ENCODE assay signal across 20 cellular contexts in the genomic region with DNA sequence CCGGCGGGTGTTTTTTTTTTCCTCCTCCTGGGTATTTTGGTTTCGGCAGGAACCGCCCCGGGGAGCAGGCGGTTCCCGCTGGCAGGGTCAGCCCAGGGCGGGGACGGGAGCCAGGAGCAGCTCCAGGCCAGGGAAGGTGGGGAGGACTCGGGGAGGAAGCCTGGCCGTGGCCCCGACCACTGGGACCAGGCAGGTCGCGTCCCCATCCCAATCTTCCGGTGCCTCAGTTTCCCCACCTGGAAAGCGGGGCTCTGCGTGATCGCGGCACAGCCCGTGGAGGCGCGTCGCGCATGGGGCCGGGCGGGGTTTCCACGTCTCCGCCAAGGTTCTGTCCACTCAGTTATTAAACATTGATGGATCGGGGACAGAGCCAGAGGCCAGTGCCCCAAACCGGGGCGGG. TPM values are rescaled to one million over a fixed set of nuclear protein-coding genes. Genes with fewer than 3 reads are reported as not detected.
DNase-seq lines count a peak whose midpoint lies in the region; ATAC-seq, FAIRE-seq and TF ChIP-seq lines count a peak whose summit lies in the region.
"Had no signal": no experiment of that assay in that cellular context is flagged by ENCODE, and none has a peak within 500 bp of the region (broad histone marks: within the 10 kb centered on the region; RNA-seq: fewer than 3 reads in every experiment).

No MANE protein-coding gene starts in this region.

- FAIRE-seq in HepG2 (lab: Jason Lieb, UNC) (no peak), GM12891 (lab: Jason Lieb, UNC) (no peak)

- BruUV-seq in HepG2 (replicated peaks; lab: Mats Ljungman, UMichigan) = no TSS peak

- H3K4me2 ChIP-seq in HepG2 (ENCODE audit: low read depth, low read length) = no peak overlapping the region

- TF ChIP-seq RAD21 in liver (IDR thresholded peaks at IDR 0.05) (peak in 1 of 2 donors; percentile 16), HepG2 (CRISPR knock-in tag; IDR thresholded peaks at IDR 0.05) (no peak)

- in situ Hi-C loops in HepG2 (cut with HindIII; ENCODE audit: extremely low pct_ligation_motif_present, low pct_unique_long_range_greater_than_20kb) = loop anchor here (25.0 kb wide), 1 partner anchor 115 kb away; a partner anchor contains a TSS

- no peaks in the 10 kb centered on the region for H3K9me3 ChIP-seq in liver (ENCODE audit: control insufficient read depth in 4 of 4, low read length in 3 of 4)
- no peaks in the 10 kb centered on the region for H3K9me3 ChIP-seq in HepG2 (ENCODE audit: low read length)
- H3K9me3 ChIP-seq in heart right ventricle = no peaks in the 10 kb centered on the region
- H3K9me3 ChIP-seq in psoas muscle = no peaks in the 10 kb centered on the region
- H3K9me3 ChIP-seq in aorta (ENCODE audit: control insufficient read depth, low read length) = no peaks in the 10 kb centered on the region

- POLR2A ChIA-PET in HepG2 (lab: Yijun Ruan, JAX) = interaction anchor here (1.4 kb wide), 1 partner anchor 38 kb away, joined by 3 read pairs; no protein-coding TSS in a partner anchor

- no peaks in the 10 kb centered on the region for H3K27me3 ChIP-seq in liver (ENCODE audit: control insufficient read depth in 4 of 4, insufficient read depth in 4 of 4, low read length in 3 of 4)
- peaks cover 0 to 10% of the 10 kb centered on the region in 2 experiments; a peak in 3 of 5 replicates for H3K27me3 ChIP-seq in HepG2 (ENCODE audit: control insufficient read depth in 1 of 2, insufficient read depth in 2 of 2, low read length in 2 of 2)
- H3K27me3 ChIP-seq in heart right ventricle = peaks cover 0 to 8% (median 0%) of the 10 kb centered on the region in 7 donors
- no peaks in the 10 kb centered on the region for H3K27me3 ChIP-seq in psoas muscle (ENCODE audit: insufficient read depth in 3 of 3, low read length in 2 of 3)
- no peaks in the 10 kb centered on the region for H3K27me3 ChIP-seq in aorta (ENCODE audit: control insufficient read depth in 1 of 2, insufficient read depth in 2 of 2, low read length in 1 of 2)

- TF ChIP-seq CTCF in liver (IDR thresholded peaks at IDR 0.05; ENCODE audit: low read depth, low read length, missing input control) = no peak
- no peak for TF ChIP-seq CTCF in HepG2 (CRISPR knock-in tag; IDR thresholded peaks at IDR 0.05)
- TF ChIP-seq CTCF in heart right ventricle (IDR thresholded peaks at IDR 0.05) = no peak
- TF ChIP-seq CTCF in psoas muscle (IDR thresholded peaks at IDR 0.05) = no peak

- no peaks in the 10 kb centered on the region for H3K79me2 ChIP-seq in HepG2 (ENCODE audit: insufficient read depth, low read length)

- TF ChIP-seq EP300 in HepG2 (IDR thresholded peaks at IDR 0.05; ENCODE audit: low read depth in 2 of 2, low read length in 2 of 2) (no peak), HepG2 (CRISPR knock-in tag; IDR thresholded peaks at IDR 0.05; ENCODE audit: borderline replicate concordance) (no peak)

- ATAC-seq in HepG2 (no peak), heart right ventricle (peak; percentile 34 to 71 (median 62)), psoas muscle (peak; percentile 49 to 73 (median 58)), aorta (ENCODE audit: low FRiP score) (peak; percentile 66)
- ATAC-seq: left colon had no signal

- WGBS in liver = 14% methylated on average over 31 of the region's 31 CpGs
- 9% methylated on average over 22 of the region's 31 CpGs for WGBS in HepG2 (ENCODE audit: low lambda C conversion rate)
- 13 to 17% methylated on average over 30 to 31 of the region's 31 CpGs for WGBS in heart right ventricle, 2 donors
- WGBS in psoas muscle, 3 donors = 3 to 5% (median 5%) methylated on average over 22 to 31 of the region's 31 CpGs
- 3 to 5% methylated on average over 23 to 31 of the region's 31 CpGs for WGBS in aorta, 2 donors

- TF ChIP-seq POLR2A in HepG2 (IDR thresholded peaks at IDR 0.05; ENCODE audit: insufficient read depth in 1 of 2, low read depth in 2 of 2, low read length in 2 of 2) = no peak
- no peak for TF ChIP-seq POLR2A in erythroblast (IDR thresholded peaks at IDR 0.05; ENCODE audit: low read length)
- TF ChIP-seq POLR2A in GM12891 (IDR thresholded peaks at IDR 0.05; ENCODE audit: low read depth, low read length) = no peak

- DNase-seq in HepG2 (ENCODE audit: low spot score) (no peak), heart right ventricle (peak; percentile 55 to 73), psoas muscle (peak; percentile 58 to 82), aorta (peak; percentile 82 to 88), erythroblast (lab: John Stamatoyannopoulos, UW) (no peak), GM12891 (ENCODE audit: insufficient read length, low spot score) (no peak)
- no peak for DNase-seq in activated CD4-positive, alpha-beta T cell treated with anti-CD3 and anti-CD28 coated beads for 1 hour
- DNase-seq: 8988T; activated CD8-positive, alpha-beta memory T cell treated with anti-CD3 and anti-CD28 coated beads for 24 hours; amygdala; GOT3; hippocampal formation; left colon; NCI-H2081; NCI-H748 treated with DMSO at 0.1 percent for 48 hours; retina; SW 1271; WERI-Rb-1 had no signal

- peak overlapping the region in 1 of 2 donors; percentile 95 for H3K9ac ChIP-seq in liver (ENCODE audit: low read depth in 1 of 2, low read length in 2 of 2)
- no peak overlapping the region for H3K9ac ChIP-seq in HepG2 (ENCODE audit: insufficient read depth, low read depth, low read length)

- CTCF ChIA-PET in HepG2 (lab: Yijun Ruan, JAX; ENCODE audit: low intra/inter-chr PET ratio, low total read pairs) = no interaction called here

- intact Hi-C loops in HepG2 (cut with micrococcal nuclease; ENCODE audit: unreplicated experiment) = no loop called here
- intact Hi-C loops in heart right ventricle (cut with DNase I) = loop anchor here in 4 of 10 donors (5.0 to 10.0 kb wide), 3 partner anchors 107 to 120 kb away; a partner anchor contains a TSS
- intact Hi-C loops in psoas muscle (cut with DNase I) = loop anchor here in 1 of 2 donors (5.0 kb wide), 1 partner anchor 105 kb away; no protein-coding TSS in a partner anchor
- intact Hi-C loops in aorta (cut with DNase I) = loop anchor here in 1 of 2 donors (2.0 kb wide), 1 partner anchor 31 kb away; no protein-coding TSS in a partner anchor

- no peaks in the 10 kb centered on the region for H4K20me1 ChIP-seq in HepG2 (ENCODE audit: insufficient read depth, low read length)

- H3K36me3 ChIP-seq in liver (ENCODE audit: control insufficient read depth in 4 of 4, insufficient read depth in 3 of 4, low read depth in 1 of 4, low read length in 3 of 4) (no peaks in the 10 kb centered on the region), HepG2 (replicated peaks in 1 of 2; ENCODE audit: control insufficient read depth in 1 of 2, insufficient read depth in 2 of 2, low read length in 2 of 2) (no peaks in the 10 kb centered on the region), heart right ventricle (no peaks in the 10 kb centered on the region), psoas muscle (ENCODE audit: insufficient read depth in 1 of 2, low read depth in 1 of 2) (no peaks in the 10 kb centered on the region), aorta (ENCODE audit: control insufficient read depth in 1 of 2, insufficient read depth in 2 of 2, low read length in 1 of 2) (no peaks in the 10 kb centered on the region)
- H3K36me3 ChIP-seq: WERI-Rb-1 had no signal

- H3K4me1 ChIP-seq in liver (ENCODE audit: control insufficient read depth in 4 of 4, insufficient read depth in 4 of 4, low read length in 3 of 4) = peaks cover 0 to 34% (median 25%) of the 10 kb centered on the region in 4 donors
- peaks cover 7% of the 10 kb centered on the region; the same call in 1 of the 2 replicates for H3K4me1 ChIP-seq in HepG2 (ENCODE audit: insufficient read depth, low read length)
- H3K4me1 ChIP-seq in heart right ventricle = peaks cover 15 to 43% (median 35%) of the 10 kb centered on the region in 9 donors
- peaks cover 37% of the 10 kb centered on the region for H3K4me1 ChIP-seq in psoas muscle
- no peaks in the 10 kb centered on the region for H3K4me1 ChIP-seq in aorta (ENCODE audit: control insufficient read depth in 1 of 2, insufficient read depth in 2 of 2, low read length in 2 of 2)

- H2AFZ ChIP-seq in HepG2 (ENCODE audit: low read length) = no peak overlapping the region

- peak overlapping the region; percentile 88 to 89 for H3K27ac ChIP-seq in liver (ENCODE audit: low read depth in 1 of 2, low read length in 2 of 2)
- no peak overlapping the region for H3K27ac ChIP-seq in HepG2 (ENCODE audit: extremely low read length, insufficient read depth, low read length)
- peak overlapping the region; percentile 16 to 91 (median 64) for H3K27ac ChIP-seq in heart right ventricle
- H3K27ac ChIP-seq in psoas muscle = peak overlapping the region; percentile 90
- H3K27ac ChIP-seq in aorta (ENCODE audit: low read depth in 1 of 2, low read length in 2 of 2) = peak overlapping the region in 1 of 2 donors; percentile 54
- H3K27ac ChIP-seq: epithelial cell of prostate, WERI-Rb-1 had no signal

- H3K4me3 ChIP-seq in liver (ENCODE audit: low read depth in 1 of 3, low read length in 3 of 3) (peak overlapping the region; percentile 45 to 47 (median 46)), HepG2 (replicated peaks in 1 of 3; ENCODE audit: insufficient read depth in 1 of 3, low read depth in 2 of 3, low read length in 3 of 3) (no peak overlapping the region), heart right ventricle (peak overlapping the region in 8 of 10 donors; percentile 14 to 35 (median 29)), psoas muscle (peak overlapping the region; percentile 55), aorta (ENCODE audit: low read length in 2 of 2) (no peak overlapping the region)

RNA-seq across cellular contexts. Expression of a gene that starts 34.8 kb away (rescaled TPM):
- total RNA-seq in liver (1 to 10 TPM; 1.3 to 2.4 TPM), HepG2 (2016; rRNA removed; fragmentation: Illumina TruSeq; extraction: Trizol) (0.04 TPM in 1 of 2 replicates, not detected in the other), heart right ventricle (1 to 10 TPM in 2 of 10 donors, under 1 TPM in 8; 0.24 to 5.4 (median 0.45) TPM), psoas muscle (under 1 TPM; 0.15 to 0.53 (median 0.26) TPM), aorta (1 to 10 TPM; 1.7 to 2.6 TPM)
- polyA plus RNA-seq in liver (under 1 TPM; 0.43 to 0.90 TPM), HepG2 (2011; rRNA removed) (0.03 and 0.13 TPM in 2 replicates), heart right ventricle (under 1 TPM; 0.36 to 0.51 TPM), psoas muscle (under 1 TPM in 2 of 3 donors, not detected in 1; 0.14 to 0.17 TPM), aorta (under 1 TPM; 0.69 to 0.75 TPM)
- not detected in 2 replicates for total RNA-seq in HepG2 (2016; cell fraction: cytosol; rRNA removed; fragmentation: Illumina TruSeq; extraction: Trizol; ENCODE audit: low read depth)
- 0.09 TPM in 1 of 2 replicates, not detected in the other for total RNA-seq in HepG2 (2016; cell fraction: insoluble cytoplasmic fraction; rRNA removed; fragmentation: Illumina TruSeq; extraction: Trizol)
- total RNA-seq in HepG2 (2016; cell fraction: membrane; rRNA removed; fragmentation: Illumina TruSeq; extraction: Trizol) = 0.12 TPM in 1 of 2 replicates, not detected in the other
- total RNA-seq in HepG2 (2016; cell fraction: nucleus; rRNA removed; fragmentation: Illumina TruSeq; extraction: Trizol) = not detected in 2 replicates
- 0.10 and 0.19 TPM in 2 replicates for polyA plus RNA-seq in HepG2 (2011; cell fraction: cytosol; rRNA removed)
- 0.27 and 0.35 TPM in 2 replicates for polyA plus RNA-seq in HepG2 (2011; cell fraction: nucleus; rRNA removed)
- 0.12 TPM in 1 of 2 replicates, not detected in the other for polyA plus RNA-seq in HepG2 (2012)
- polyA plus RNA-seq in HepG2 (2016; cell fraction: cytosol; fragmentation: Illumina TruSeq; extraction: Trizol; ENCODE audit: low read depth) = not detected in 2 replicates
- not detected in 2 replicates for polyA plus RNA-seq in HepG2 (2016; cell fraction: insoluble cytoplasmic fraction; fragmentation: Illumina TruSeq; extraction: Trizol; ENCODE audit: low read depth)
- polyA plus RNA-seq in HepG2 (2016; cell fraction: membrane; fragmentation: Illumina TruSeq; extraction: Trizol; ENCODE audit: low read depth) = 0.09 TPM in 1 of 2 replicates, not detected in the other
- 0.20 TPM in 1 of 2 replicates, not detected in the other for polyA plus RNA-seq in HepG2 (2016; cell fraction: nucleus; fragmentation: Illumina TruSeq; extraction: Trizol; ENCODE audit: insufficient read depth, low read depth)
- 0.12 and 0.36 TPM in 2 replicates for polyA minus RNA-seq in HepG2 (2011; rRNA and poly(A)+ RNA removed; ENCODE audit: low replicate concordance)
- polyA minus RNA-seq in HepG2 (2011; cell fraction: cytosol; rRNA and poly(A)+ RNA removed) = not detected in 2 replicates
- polyA minus RNA-seq in HepG2 (2011; cell fraction: nucleus; rRNA and poly(A)+ RNA removed) = not detected in 2 replicates
- 13.5 TPM for polyA plus RNA-seq in GM12891 (2012; ENCODE audit: low read depth, missing spikeins)

RNA-seq across cellular contexts. Expression of a gene that starts 43.9 kb away (rescaled TPM):
- total RNA-seq in liver (10 to 100 TPM in 1 of 2 donors, 1 to 10 TPM in 1; 7.6 to 32.3 TPM), HepG2 (2016; rRNA removed; fragmentation: Illumina TruSeq; extraction: Trizol) (1.7 and 2.1 TPM in 2 replicates), heart right ventricle (10 to 100 TPM in 5 of 10 donors, 1 to 10 TPM in 5; 4.8 to 22.4 (median 10.0) TPM), psoas muscle (100 to 1,000 TPM in 2 of 4 donors, 10 to 100 TPM in 2; 43.4 to 399 (median 98.4) TPM), aorta (10 to 100 TPM; 40.6 to 60.5 TPM)
- polyA plus RNA-seq in liver (1 to 10 TPM; 2.7 to 5.3 TPM), HepG2 (2011; rRNA removed) (3.4 and 4.3 TPM in 2 replicates), heart right ventricle (10 to 100 TPM; 19.3 to 45.5 TPM), psoas muscle (100 to 1,000 TPM; 173 to 294 (median 281) TPM), aorta (100 to 1,000 TPM in 1 of 2 donors, 10 to 100 TPM in 1; 82.5 to 104 TPM)
- 0.51 and 0.71 TPM in 2 replicates for total RNA-seq in HepG2 (2016; cell fraction: cytosol; rRNA removed; fragmentation: Illumina TruSeq; extraction: Trizol; ENCODE audit: low read depth)
- total RNA-seq in HepG2 (2016; cell fraction: insoluble cytoplasmic fraction; rRNA removed; fragmentation: Illumina TruSeq; extraction: Trizol) = 1.5 and 2.6 TPM in 2 replicates
- 1.7 TPM in 2 replicates for total RNA-seq in HepG2 (2016; cell fraction: membrane; rRNA removed; fragmentation: Illumina TruSeq; extraction: Trizol)
- total RNA-seq in HepG2 (2016; cell fraction: nucleus; rRNA removed; fragmentation: Illumina TruSeq; extraction: Trizol) = 1.2 and 1.4 TPM in 2 replicates
- 3.1 and 3.7 TPM in 2 replicates for polyA plus RNA-seq in HepG2 (2011; cell fraction: cytosol; rRNA removed)
- polyA plus RNA-seq in HepG2 (2011; cell fraction: nucleus; rRNA removed) = 10.9 and 11.3 TPM in 2 replicates
- polyA plus RNA-seq in HepG2 (2012) = 2.3 and 4.0 TPM in 2 replicates
- polyA plus RNA-seq in HepG2 (2016; cell fraction: cytosol; fragmentation: Illumina TruSeq; extraction: Trizol; ENCODE audit: low read depth) = 0.66 and 0.83 TPM in 2 replicates
- polyA plus RNA-seq in HepG2 (2016; cell fraction: insoluble cytoplasmic fraction; fragmentation: Illumina TruSeq; extraction: Trizol; ENCODE audit: low read depth) = 2.1 and 2.3 TPM in 2 replicates
- 1.2 and 1.6 TPM in 2 replicates for polyA plus RNA-seq in HepG2 (2016; cell fraction: membrane; fragmentation: Illumina TruSeq; extraction: Trizol; ENCODE audit: low read depth)
- 3.6 and 6.3 TPM in 2 replicates for polyA plus RNA-seq in HepG2 (2016; cell fraction: nucleus; fragmentation: Illumina TruSeq; extraction: Trizol; ENCODE audit: insufficient read depth, low read depth)
- polyA minus RNA-seq in HepG2 (2011; rRNA and poly(A)+ RNA removed; ENCODE audit: low replicate concordance) = 4.7 and 13.8 TPM in 2 replicates
- 1.2 and 2.5 TPM in 2 replicates for polyA minus RNA-seq in HepG2 (2011; cell fraction: cytosol; rRNA and poly(A)+ RNA removed)
- polyA minus RNA-seq in HepG2 (2011; cell fraction: nucleus; rRNA and poly(A)+ RNA removed) = 1.4 and 2.7 TPM in 2 replicates
- polyA plus RNA-seq in GM12891 (2012; ENCODE audit: low read depth, missing spikeins) = 3.6 TPM

RNA-seq across cellular contexts. Expression of a gene that starts 45.7 kb away (rescaled TPM):
- total RNA-seq in liver = 10 to 100 TPM in 1 of 2 donors, 1 to 10 TPM in 1; 8.6 to 10.6 TPM
- polyA plus RNA-seq in liver = 1 to 10 TPM; 4.3 to 4.7 TPM
- total RNA-seq in HepG2 (2016; rRNA removed; fragmentation: Illumina TruSeq; extraction: Trizol) = 4.1 and 4.5 TPM in 2 replicates
- 1.9 and 2.8 TPM in 2 replicates for total RNA-seq in HepG2 (2016; cell fraction: cytosol; rRNA removed; fragmentation: Illumina TruSeq; extraction: Trizol; ENCODE audit: low read depth)
- total RNA-seq in HepG2 (2016; cell fraction: insoluble cytoplasmic fraction; rRNA removed; fragmentation: Illumina TruSeq; extraction: Trizol) = 3.6 and 4.1 TPM in 2 replicates
- total RNA-seq in HepG2 (2016; cell fraction: membrane; rRNA removed; fragmentation: Illumina TruSeq; extraction: Trizol) = 4.4 and 5.1 TPM in 2 replicates
- 5.3 and 7.5 TPM in 2 replicates for total RNA-seq in HepG2 (2016; cell fraction: nucleus; rRNA removed; fragmentation: Illumina TruSeq; extraction: Trizol)
- 4.6 and 6.0 TPM in 2 replicates for polyA plus RNA-seq in HepG2 (2011; rRNA removed)
- polyA plus RNA-seq in HepG2 (2011; cell fraction: cytosol; rRNA removed) = 2.0 and 2.4 TPM in 2 replicates
- 18.7 and 20.6 TPM in 2 replicates for polyA plus RNA-seq in HepG2 (2011; cell fraction: nucleus; rRNA removed)
- 5.2 and 6.4 TPM in 2 replicates for polyA plus RNA-seq in HepG2 (2012)
- polyA plus RNA-seq in HepG2 (2016; cell fraction: cytosol; fragmentation: Illumina TruSeq; extraction: Trizol; ENCODE audit: low read depth) = 1.0 and 1.1 TPM in 2 replicates
- polyA plus RNA-seq in HepG2 (2016; cell fraction: insoluble cytoplasmic fraction; fragmentation: Illumina TruSeq; extraction: Trizol; ENCODE audit: low read depth) = 4.1 and 5.8 TPM in 2 replicates
- polyA plus RNA-seq in HepG2 (2016; cell fraction: membrane; fragmentation: Illumina TruSeq; extraction: Trizol; ENCODE audit: low read depth) = 2.0 and 2.2 TPM in 2 replicates
- 22.7 and 26.8 TPM in 2 replicates for polyA plus RNA-seq in HepG2 (2016; cell fraction: nucleus; fragmentation: Illumina TruSeq; extraction: Trizol; ENCODE audit: insufficient read depth, low read depth)
- polyA minus RNA-seq in HepG2 (2011; rRNA and poly(A)+ RNA removed; ENCODE audit: low replicate concordance) = 3.2 and 9.3 TPM in 2 replicates
- 6.7 and 7.6 TPM in 2 replicates for polyA minus RNA-seq in HepG2 (2011; cell fraction: cytosol; rRNA and poly(A)+ RNA removed)
- 7.3 and 8.5 TPM in 2 replicates for polyA minus RNA-seq in HepG2 (2011; cell fraction: nucleus; rRNA and poly(A)+ RNA removed)
- 1 to 10 TPM; 2.8 to 6.4 (median 4.6) TPM for total RNA-seq in heart right ventricle
- 1 to 10 TPM; 1.5 to 2.6 TPM for polyA plus RNA-seq in heart right ventricle
- 1 to 10 TPM; 1.7 to 5.1 (median 3.2) TPM for total RNA-seq in psoas muscle
- polyA plus RNA-seq in psoas muscle = 1 to 10 TPM in 1 of 3 donors, under 1 TPM in 2; 0.34 to 2.5 (median 0.96) TPM
- total RNA-seq in aorta = 10 to 100 TPM; 21.5 to 25.2 TPM
- 10 to 100 TPM in 1 of 2 donors, 1 to 10 TPM in 1; 4.4 to 32.7 TPM for polyA plus RNA-seq in aorta
- polyA plus RNA-seq in GM12891 (2012; ENCODE audit: low read depth, missing spikeins) = 7.2 TPM

Comparison
In these comparisons a context has a peak if more than half of its experiments do, and no peak if none do; other contexts are left out.
1. H3K4me3 ChIP-seq: peak in liver (3 of 3), heart right ventricle (8 of 10) and psoas muscle (single experiment); none in HepG2 (0 of 3) and aorta (0 of 2).
2. DNase-seq: peak in heart right ventricle (2 of 2), psoas muscle (2 of 2) and aorta (2 of 2); none in HepG2 (single experiment), activated CD4-positive, alpha-beta T cell treated with anti-CD3 and anti-CD28 coated beads for 1 hour (single experiment), erythroblast (0 of 2) and GM12891 (single experiment).